ENCODE assay signal across 8 cellular contexts in genomic region chr1:116373451-116374339, GRCh38.
DNase-seq lines count a peak whose midpoint lies in the region; ATAC-seq lines count a peak whose summit lies in the region.

No MANE protein-coding gene starts in this region.

- peak overlapping the region; percentile 99 for H3K4me3 Mint-ChIP-seq in memory B cell

- H3K27me3 Mint-ChIP-seq in memory B cell = peaks cover 2% of the 10 kb centered on the region

- peaks cover 1% of the 10 kb centered on the region for H3K36me3 Mint-ChIP-seq in memory B cell

- peak; percentile 14 for ATAC-seq in memory B cell (ENCODE audit: low read depth)

- H3K4me1 Mint-ChIP-seq in memory B cell = peaks cover 42% of the 10 kb centered on the region

- no peaks in the 10 kb centered on the region for H3K9me3 Mint-ChIP-seq in memory B cell

- DNase-seq in DMS79 treated with DMSO at 0.1 percent for 48 hours (lab: John Stamatoyannopoulos, UW) (peak; percentile 34), HCEC 1CT (peak; percentile 57), NCI-H2171 (lab: John Stamatoyannopoulos, UW) (peak; percentile 56), memory B cell (ENCODE audit: low spot score in 2 of 2) (peak; percentile 46 to 59), HPDE6-E6E7 (ENCODE audit: extremely low spot score) (no peak)
- peak; percentile 47 to 64 for DNase-seq in activated CD4-positive, alpha-beta T cell treated with anti-CD3 and anti-CD28 coated beads, Interleukin-2, amount 50 U/mL, for 48 hours
- DNase-seq in effector CD8-positive, alpha-beta T cell (lab: John Stamatoyannopoulos, UW) = peak; percentile 54
- DNase-seq in stimulated activated CD8-positive, alpha-beta memory T cell treated with anti-CD3 and anti-CD28 coated beads, Interleukin-15, amount 100 ng/mL, for 4 hours (ENCODE audit: low read depth in 2 of 2) = peak; percentile 30 to 32

- peak overlapping the region; percentile 94 for H3K27ac Mint-ChIP-seq in memory B cell
